Comparison of ENCODE assay signal across 25 cellular contexts in genomic region chr9:109624901-109625300, GRCh38.
"Had no signal": no experiment of that assay in that cellular context is flagged by ENCODE, and none has a peak within 500 bp of the region (broad histone marks: within the 10 kb centered on the region; RNA-seq: fewer than 3 reads in every experiment).

No MANE protein-coding gene starts in this region.

- H2AFZ ChIP-seq: neural progenitor cell had no signal

- H3K9ac ChIP-seq: neural progenitor cell had no signal

- DNase-seq: naive thymus-derived CD4-positive, alpha-beta T cell; natural killer cell; occipital lobe; pancreas; psoas muscle; right cardiac atrium; right lobe of liver; sigmoid colon; small intestine; stimulated activated CD4-positive, alpha-beta T cell treated with anti-CD3 and anti-CD28 coated beads, Interleukin-15, amount 100 ng/mL, for 24 hours; stimulated activated CD4-positive, alpha-beta T cell treated with anti-CD3 and anti-CD28 coated beads, Interleukin-2, amount 100 ng/mL, for 24 hours; stimulated activated CD4-positive, alpha-beta T cell treated with anti-CD3 and anti-CD28 coated beads, Interleukin-2, amount 100 ng/mL, for 48 hours; stimulated activated CD4-positive, alpha-beta T cell treated with anti-CD3 and anti-CD28 coated beads, Interleukin-4, amount 100 ng/mL, for 24 hours; stimulated activated naive B cell treated with anti-CD40 and anti-IgM and Interleukin-4, amounts not matched to agents 10 μg/mL and 1 μg/mL and 100 μg/mL, for 72 hours; stimulated activated naive CD4-positive, alpha-beta T cell treated with Interleukin-2 at 50 U/mL for 16 hours; stomach; substantia nigra; testis; tibial artery; transverse colon; upper lobe of right lung; uterus had no signal

- H3K36me3 ChIP-seq: neural progenitor cell, pancreas, right lobe of liver, sigmoid colon, stomach, suprapubic skin, tibial artery, transverse colon, upper lobe of right lung, uterus had no signal

- H3K4me1 ChIP-seq: neural progenitor cell, pancreas, psoas muscle, right lobe of liver, sigmoid colon, stomach, testis, tibial artery, transverse colon, upper lobe of right lung, uterus had no signal

- H3K27ac ChIP-seq: neural progenitor cell, pancreas, psoas muscle, right lobe of liver, sigmoid colon, stomach, suprapubic skin, testis, tibial artery, transverse colon, upper lobe of right lung, uterus had no signal

- H3K9me3 ChIP-seq: pancreas, psoas muscle, right lobe of liver, sigmoid colon, stomach, suprapubic skin, testis, tibial artery, transverse colon, upper lobe of right lung, uterus had no signal

- H3K27me3 ChIP-seq: neural progenitor cell, pancreas, right lobe of liver, sigmoid colon, stomach, suprapubic skin, testis, tibial artery, transverse colon, upper lobe of right lung, uterus had no signal

- ATAC-seq: naive thymus-derived CD4-positive, alpha-beta T cell; natural killer cell; pancreas; psoas muscle; right lobe of liver; stimulated activated effector memory CD8-positive, alpha-beta T cell treated with anti-CD3 and anti-CD28 coated beads, Interleukin-12 subunit alpha, Interleukin-12 subunit beta, amount 100 ng/mL, for 72 hours; stimulated activated naive B cell treated with anti-CD40 and anti-IgM and Interleukin-4, amounts not matched to agents 10 μg/mL and 1 μg/mL and 100 μg/mL, for 72 hours; upper lobe of right lung had no signal

- H3K4me2 ChIP-seq: neural progenitor cell had no signal

- H3K4me3 ChIP-seq: neural progenitor cell, pancreas, psoas muscle, right lobe of liver, sigmoid colon, stomach, suprapubic skin, testis, tibial artery, transverse colon, upper lobe of right lung, uterus had no signal
